ENCODE assay signal across 1 cellular context in the genomic region with DNA sequence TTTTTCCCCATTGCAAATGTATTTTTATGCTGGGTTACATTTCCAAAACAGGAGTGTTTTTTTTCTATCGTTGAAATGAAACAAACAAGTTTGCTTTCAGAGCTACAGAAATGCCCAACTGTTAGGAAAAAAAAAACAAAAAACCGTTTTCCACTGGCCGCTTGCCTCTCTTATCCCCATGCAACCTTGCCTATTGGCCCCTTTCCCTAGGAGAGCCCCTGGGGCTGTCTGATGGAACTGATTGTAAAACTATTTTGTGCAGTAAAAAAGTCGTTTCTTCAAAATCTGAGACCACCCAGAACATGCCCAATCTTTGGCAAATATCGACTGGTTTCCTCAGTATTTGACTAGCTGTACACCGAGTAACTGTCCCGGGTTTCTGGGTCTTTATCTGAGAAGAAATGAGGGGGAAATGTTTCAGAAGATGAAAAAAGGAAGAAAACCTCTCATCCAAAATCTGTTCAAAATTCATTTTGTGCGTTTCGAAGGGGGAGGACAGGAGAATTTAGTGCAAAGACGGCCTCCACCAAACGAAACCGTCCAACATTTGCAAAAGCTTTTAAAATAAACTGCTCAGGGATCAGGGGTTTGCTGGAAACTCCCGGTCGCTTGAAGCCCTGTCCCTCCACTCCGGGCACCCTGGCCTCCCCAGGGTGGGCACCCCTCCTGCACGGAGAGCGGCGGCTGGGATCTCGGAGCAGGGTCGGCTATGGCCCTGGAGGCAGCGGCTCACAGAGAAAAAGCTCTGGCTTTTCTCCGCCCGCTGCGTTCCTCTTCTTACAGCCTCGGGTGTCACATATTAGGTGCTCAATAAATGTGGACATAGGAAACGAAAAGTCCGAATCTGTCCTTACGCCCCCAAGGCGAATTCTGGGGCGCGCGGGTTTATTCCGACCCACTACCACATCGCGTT.
TF ChIP-seq lines count a peak whose summit lies in the region.

No MANE protein-coding gene starts in this region.

TF ChIP-seq in HEK293, 187 proteins besides CTCF, POLR2A, EP300 and RAD21 (continued from another document):
- 0 out of 2 replicates have a peak, but pooled peaks have one; percentile 18 for TF ChIP-seq ZBTB10 (tag by site-specific recombination; IDR thresholded peaks at IDR 0.05)
- no peak for TF ChIP-seq OSR2 (tag by site-specific recombination; IDR thresholded peaks at IDR 0.05)
- TF ChIP-seq SCRT2 (tag by site-specific recombination; IDR thresholded peaks at IDR 0.05): no peak
- TF ChIP-seq, protein P1, sequence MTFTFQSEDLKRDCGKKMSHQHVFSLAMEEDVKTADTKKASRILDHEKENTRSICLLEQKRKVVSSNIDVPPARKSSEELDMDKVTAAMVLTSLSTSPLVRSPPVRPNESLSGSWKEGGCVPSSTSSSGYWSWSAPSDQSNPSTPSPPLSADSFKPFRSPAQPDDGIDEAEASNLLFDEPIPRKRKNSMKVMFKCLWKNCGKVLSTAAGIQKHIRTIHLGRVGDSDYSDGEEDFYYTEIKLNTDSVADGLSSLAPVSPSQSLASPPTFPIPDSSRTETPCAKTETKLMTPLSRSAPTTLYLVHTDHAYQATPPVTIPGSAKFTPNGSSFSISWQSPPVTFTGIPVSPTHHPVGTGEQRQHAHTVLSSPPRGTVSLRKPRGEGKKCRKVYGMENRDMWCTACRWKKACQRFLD (tag by site-specific recombination; IDR thresholded peaks at IDR 0.05): no peak
